In genomic region chr17:57548421-57549385, GRCh38 we compare ENCODE assay signal across 12 cellular contexts.
DNase-seq lines count a peak whose midpoint lies in the region; ATAC-seq and TF ChIP-seq lines count a peak whose summit lies in the region.
"Had no signal": no experiment of that assay in that cellular context is flagged by ENCODE, and none has a peak within 500 bp of the region (broad histone marks: within the 10 kb centered on the region; RNA-seq: fewer than 3 reads in every experiment).

No MANE protein-coding gene starts in this region.

- no peak overlapping the region for H3K4me3 ChIP-seq in spleen

- H3K27ac ChIP-seq in spleen, result peak overlapping the region in 7 of 8 donors; percentile 26 to 86 (median 51)
- H3K27ac ChIP-seq: RWPE1, VCaP had no signal

- peak overlapping the region; percentile 78 for H3K27ac Mint-ChIP-seq in WTC11

- H3K36me3 Mint-ChIP-seq in WTC11, result no peaks in the 10 kb centered on the region

- no peaks in the 10 kb centered on the region for H3K27me3 Mint-ChIP-seq in WTC11 (ENCODE audit: low read depth)

- H3K4me1 ChIP-seq in spleen, result peaks cover 37 to 68% (median 59%) of the 10 kb centered on the region in 6 donors

- no peaks in the 10 kb centered on the region for H3K36me3 ChIP-seq in spleen

- 68 to 74% (median 71%) methylated on average over 18 of the region's 18 CpGs for WGBS in spleen, 5 donors

- CTCF ChIA-PET in WTC11 (lab: Charles Lee), result interaction anchor here (0.7 to 3.5 kb wide), 7 partner anchors 49 to 897 kb away, joined by 3 to 31 read pairs (median 5); no protein-coding TSS in a partner anchor

- intact Hi-C loops in left ventricle myocardium superior (cut with micrococcal nuclease) (no loop called here), spleen (cut with DNase I; ENCODE audit: low total_unique reads) (no loop called here)

- DNase-seq in HuH-7.5 (ENCODE audit: low spot score) (peak; percentile 43), WTC11 (ENCODE audit: low spot score) (no peak), left ventricle myocardium superior (no peak), spleen (no peak), OCI-M1 (lab: John Stamatoyannopoulos, UW) (no peak), mesenteric fat pad (ENCODE audit: low spot score) (no peak)
- no peak for DNase-seq in stimulated activated CD4-positive, alpha-beta T cell treated with anti-CD3 and anti-CD28 coated beads, Interleukin-4, amount 100 ng/mL, for 24 hours
- DNase-seq in stimulated activated CD4-positive, alpha-beta T cell treated with anti-CD3 and anti-CD28 coated beads, Interleukin-4, amount 100 ng/mL, for 4 hours, result no peak
- DNase-seq: DMS79 treated with DMSO at 0.1 percent for 48 hours, NCI-H2029 treated with DMSO at 0.1 percent for 48 hours had no signal

- H3K4me1 Mint-ChIP-seq in WTC11, result peaks cover 98% of the 10 kb centered on the region

- no peaks in the 10 kb centered on the region for H3K9me3 ChIP-seq in spleen

- TF ChIP-seq POLR2A in spleen (IDR thresholded peaks at IDR 0.05), result no peak

- H3K4me3 Mint-ChIP-seq in WTC11, result no peak overlapping the region; the same call in 1 of the 2 replicates

- no peaks in the 10 kb centered on the region for H3K9me3 Mint-ChIP-seq in WTC11

- TF ChIP-seq CTCF in WTC11 (IDR thresholded peaks at IDR 0.05) (no peak), spleen (IDR thresholded peaks at IDR 0.05 in 8 of 11, conservative IDR thresholded peaks at IDR 0.05 in 3 of 11) (no peak)

- ATAC-seq in WTC11, result peak; percentile 27
- ATAC-seq in left ventricle myocardium superior, result peak; percentile 54

- no peaks in the 10 kb centered on the region for H3K27me3 ChIP-seq in spleen (replicated peaks in 1 of 7)

- POLR2A ChIA-PET in WTC11 (lab: Charles Lee), result interaction anchor here (0.7 kb wide), 1 partner anchor 566 kb away, joined by 4 read pairs; no protein-coding TSS in a partner anchor

TF ChIP-seq in WTC11, 78 proteins besides CTCF, POLR2A, EP300 and RAD21:
- TF ChIP-seq TP53 (CRISPR knock-in tag; IDR thresholded peaks at IDR 0.05), result no peak
- TF ChIP-seq ZBTB21 (CRISPR knock-in tag; IDR thresholded peaks at IDR 0.05; ENCODE audit: borderline replicate concordance), result no peak
- no peak for TF ChIP-seq CBFB (CRISPR knock-in tag; IDR thresholded peaks at IDR 0.05; ENCODE audit: low read depth)
- TF ChIP-seq CREM (CRISPR knock-in tag; IDR thresholded peaks at IDR 0.05), result no peak
- TF ChIP-seq RORB (CRISPR knock-in tag; IDR thresholded peaks at IDR 0.05), result no peak
- TF ChIP-seq, protein P1, sequence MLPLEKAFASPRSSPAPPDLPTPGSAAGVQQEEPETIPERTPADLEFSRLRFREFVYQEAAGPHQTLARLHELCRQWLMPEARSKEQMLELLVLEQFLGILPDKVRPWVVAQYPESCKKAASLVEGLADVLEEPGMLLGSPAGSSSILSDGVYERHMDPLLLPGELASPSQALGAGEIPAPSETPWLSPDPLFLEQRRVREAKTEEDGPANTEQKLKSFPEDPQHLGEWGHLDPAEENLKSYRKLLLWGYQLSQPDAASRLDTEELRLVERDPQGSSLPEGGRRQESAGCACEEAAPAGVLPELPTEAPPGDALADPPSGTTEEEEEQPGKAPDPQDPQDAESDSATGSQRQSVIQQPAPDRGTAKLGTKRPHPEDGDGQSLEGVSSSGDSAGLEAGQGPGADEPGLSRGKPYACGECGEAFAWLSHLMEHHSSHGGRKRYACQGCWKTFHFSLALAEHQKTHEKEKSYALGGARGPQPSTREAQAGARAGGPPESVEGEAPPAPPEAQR (CRISPR knock-in tag; IDR thresholded peaks at IDR 0.05), result no peak
- no peak for TF ChIP-seq FOXJ3 (CRISPR knock-in tag; IDR thresholded peaks at IDR 0.05; ENCODE audit: borderline replicate concordance)
- TF ChIP-seq, protein P2, sequence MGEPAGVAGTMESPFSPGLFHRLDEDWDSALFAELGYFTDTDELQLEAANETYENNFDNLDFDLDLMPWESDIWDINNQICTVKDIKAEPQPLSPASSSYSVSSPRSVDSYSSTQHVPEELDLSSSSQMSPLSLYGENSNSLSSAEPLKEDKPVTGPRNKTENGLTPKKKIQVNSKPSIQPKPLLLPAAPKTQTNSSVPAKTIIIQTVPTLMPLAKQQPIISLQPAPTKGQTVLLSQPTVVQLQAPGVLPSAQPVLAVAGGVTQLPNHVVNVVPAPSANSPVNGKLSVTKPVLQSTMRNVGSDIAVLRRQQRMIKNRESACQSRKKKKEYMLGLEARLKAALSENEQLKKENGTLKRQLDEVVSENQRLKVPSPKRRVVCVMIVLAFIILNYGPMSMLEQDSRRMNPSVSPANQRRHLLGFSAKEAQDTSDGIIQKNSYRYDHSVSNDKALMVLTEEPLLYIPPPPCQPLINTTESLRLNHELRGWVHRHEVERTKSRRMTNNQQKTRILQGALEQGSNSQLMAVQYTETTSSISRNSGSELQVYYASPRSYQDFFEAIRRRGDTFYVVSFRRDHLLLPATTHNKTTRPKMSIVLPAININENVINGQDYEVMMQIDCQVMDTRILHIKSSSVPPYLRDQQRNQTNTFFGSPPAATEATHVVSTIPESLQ (CRISPR knock-in tag; IDR thresholded peaks at IDR 0.05), result no peak
